13 cellular contexts compared by ENCODE assay signal in genomic region chr15:49814709-49815108, GRCh38.
"Had no signal": no experiment of that assay in that cellular context is flagged by ENCODE, and none has a peak within 500 bp of the region (broad histone marks: within the 10 kb centered on the region; RNA-seq: fewer than 3 reads in every experiment).

No MANE protein-coding gene starts in this region.

- DNase-seq: activated CD4-positive, alpha-beta T cell treated with anti-CD3 and anti-CD28 coated beads, Interleukin-2, amount 50 U/mL, for 4 hours; activated CD4-positive, CD25-positive, alpha-beta regulatory T cell treated with anti-CD3 and anti-CD28 coated beads, Interleukin-2, amount 50 U/mL, for 72 hours; activated CD8-positive, alpha-beta memory T cell treated with anti-CD3 and anti-CD28 coated beads, Interleukin-2, amount 10 ng/mL, durations not matched to agents 7 days and 5 days; activated effector memory CD4-positive, alpha-beta T cell treated with anti-CD3 and anti-CD28 coated beads, Interleukin-2, amount 50 U/mL, for 16 hours; activated T-cell treated with anti-CD3 and anti-CD28 coated beads, Interleukin-2, amount 50 U/mL, for 24 hours; esophagus squamous epithelium; heart left ventricle; nephron progenitor cell; stimulated activated CD4-positive, alpha-beta T cell treated with anti-CD3 and anti-CD28 coated beads, Interleukin-4, amount 100 ng/mL, for 1 hour; stimulated activated CD8-positive, alpha-beta memory T cell treated with anti-CD3 and anti-CD28 coated beads, Interleukin-4, amount 100 ng/mL, for 48 hours; upper lobe of left lung had no signal

- H3K4me3 ChIP-seq: ascending aorta, cardiac muscle cell, esophagus squamous epithelium, heart left ventricle, upper lobe of left lung had no signal

- H3K36me3 ChIP-seq: ascending aorta, cardiac muscle cell, esophagus squamous epithelium, heart left ventricle, upper lobe of left lung had no signal

- H3K27ac ChIP-seq: ascending aorta, cardiac muscle cell, esophagus squamous epithelium, heart left ventricle, upper lobe of left lung had no signal

- H3K27me3 ChIP-seq: ascending aorta, esophagus squamous epithelium, heart left ventricle, upper lobe of left lung had no signal

- H3K9me3 ChIP-seq: ascending aorta, esophagus squamous epithelium, upper lobe of left lung had no signal
